ENCODE assay signal across 15 cellular contexts in genomic region chr7:7793249-7793648, GRCh38.
DNase-seq lines count a peak whose midpoint lies in the region; TF ChIP-seq lines count a peak whose summit lies in the region.
"Had no signal": no experiment of that assay in that cellular context is flagged by ENCODE, and none has a peak within 500 bp of the region (broad histone marks: within the 10 kb centered on the region; RNA-seq: fewer than 3 reads in every experiment).

No MANE protein-coding gene starts in this region.

- DNase-seq in stimulated activated CD4-positive, alpha-beta T cell treated with anti-CD3 and anti-CD28 coated beads, Interleukin-4, amount 100 ng/mL, for 1 hour = no peak
- DNase-seq in activated CD4-positive, alpha-beta T cell treated with anti-CD3 and anti-CD28 coated beads, Interleukin-2, amount 10 ng/mL, durations not matched to agents 7 days and 5 days = no peak
- no peak for DNase-seq in DMS79 treated with DMSO at 0.1 percent for 48 hours (lab: John Stamatoyannopoulos, UW)
- DNase-seq: C1 segment of cervical spinal cord; CD8-positive, alpha-beta memory T cell; MV-4-11; NCI-H1694 treated with DMSO at 0.1 percent for 48 hours; NCI-H2107; NCI-H510A treated with DMSO at 0.1 percent for 48 hours had no signal

- peaks cover 32% of the 10 kb centered on the region for H3K4me1 Mint-ChIP-seq in brain
- H3K4me1 Mint-ChIP-seq in activated CD4-positive, alpha-beta T cell treated with anti-CD3 and anti-CD28 coated beads, Interleukin-2, amount 10 ng/mL, durations not matched to agents 7 days and 5 days = peaks cover 23% of the 10 kb centered on the region

- H3K27me3 ChIP-seq in HUES6 (ENCODE audit: control insufficient read depth, insufficient read depth, low read length) = no peaks in the 10 kb centered on the region
- no peaks in the 10 kb centered on the region for H3K27me3 ChIP-seq in iPS-20b (ENCODE audit: insufficient read depth, low read length)
- no peaks in the 10 kb centered on the region for H3K27me3 ChIP-seq in stomach smooth muscle (ENCODE audit: control insufficient read depth in 1 of 2, insufficient read depth in 2 of 2, low read length in 2 of 2)
- H3K27me3 ChIP-seq: SJSA1 had no signal

- H3K4me3 ChIP-seq in HUES6 (ENCODE audit: low read depth, low read length) = peak overlapping the region; percentile 36
- peak overlapping the region; percentile 20; the same call in 1 of the 2 replicates for H3K4me3 ChIP-seq in iPS-20b (ENCODE audit: low read length)
- no peak overlapping the region for H3K4me3 ChIP-seq in stomach smooth muscle (ENCODE audit: low read length in 2 of 2)
- H3K4me3 ChIP-seq: SJSA1 had no signal

- no peak for TF ChIP-seq CTCF in brain (conservative IDR thresholded peaks at IDR 0.05)

- POLR2A ChIA-PET in activated CD4-positive, alpha-beta T cell treated with anti-CD3 and anti-CD28 coated beads, Interleukin-2, amount 10 ng/mL, durations not matched to agents 7 days and 5 days (lab: Charles Lee) = no interaction called here

- H3K27ac Mint-ChIP-seq in brain = peak overlapping the region in 3 of 5 experiments; percentile 16 to 79 (median 19)
- no peak overlapping the region for H3K27ac Mint-ChIP-seq in activated CD4-positive, alpha-beta T cell treated with anti-CD3 and anti-CD28 coated beads, Interleukin-2, amount 10 ng/mL, durations not matched to agents 7 days and 5 days
- H3K27ac Mint-ChIP-seq: CD8-positive, alpha-beta memory T cell had no signal

- H3K9me3 ChIP-seq in HUES6 (ENCODE audit: control insufficient read depth, insufficient read depth, low read depth, low read length) (peaks cover 6% of the 10 kb centered on the region), iPS-20b (ENCODE audit: insufficient read depth, low read depth, low read length) (peaks cover 4% of the 10 kb centered on the region; the same call in 1 of the 2 replicates), stomach smooth muscle (ENCODE audit: control insufficient read depth in 2 of 2, low read length in 2 of 2) (no peaks in the 10 kb centered on the region)
- H3K9me3 ChIP-seq: SJSA1 had no signal

- H3K27ac ChIP-seq in HUES6 (ENCODE audit: low read depth, low read length) (peak overlapping the region; percentile 94), iPS-20b (ENCODE audit: low read length) (no peak overlapping the region), stomach smooth muscle (ENCODE audit: low read length) (peak overlapping the region; percentile 67)
- H3K27ac ChIP-seq: KMS-11, SJSA1 had no signal

- peak overlapping the region in 1 of 5 experiments; percentile 46 for H3K4me3 Mint-ChIP-seq in brain
- no peak overlapping the region for H3K4me3 Mint-ChIP-seq in activated CD4-positive, alpha-beta T cell treated with anti-CD3 and anti-CD28 coated beads, Interleukin-2, amount 10 ng/mL, durations not matched to agents 7 days and 5 days
- H3K4me3 Mint-ChIP-seq: CD8-positive, alpha-beta memory T cell had no signal

- CTCF ChIA-PET in activated CD4-positive, alpha-beta T cell treated with anti-CD3 and anti-CD28 coated beads, Interleukin-2, amount 10 ng/mL, durations not matched to agents 7 days and 5 days (lab: Charles Lee) = interaction anchor here (0.5 to 0.6 kb wide), 2 partner anchors 12 to 13 kb away, joined by 4 to 6 read pairs; no protein-coding TSS in a partner anchor

- peaks cover 46% of the 10 kb centered on the region for H3K4me1 ChIP-seq in HUES6 (ENCODE audit: control insufficient read depth, insufficient read depth, low read length)
- peaks cover 35% of the 10 kb centered on the region for H3K4me1 ChIP-seq in iPS-20b (ENCODE audit: insufficient read depth, low read length)
- peaks cover 5% of the 10 kb centered on the region for H3K4me1 ChIP-seq in stomach smooth muscle (ENCODE audit: control insufficient read depth, insufficient read depth, low read length)

- 0 out of 2 replicates have a peak, but pooled peaks cover 5% of the 10 kb centered on the region for H3K36me3 ChIP-seq in HUES6 (ENCODE audit: control insufficient read depth, insufficient read depth, low read length)
- H3K36me3 ChIP-seq in iPS-20b (ENCODE audit: insufficient read depth, low read depth, low read length) = no peaks in the 10 kb centered on the region
- peaks cover 0 to 2% of the 10 kb centered on the region in 2 donors for H3K36me3 ChIP-seq in stomach smooth muscle (ENCODE audit: control insufficient read depth in 2 of 2, insufficient read depth in 2 of 2, low read length in 2 of 2)
- H3K36me3 ChIP-seq: SJSA1 had no signal

- peaks cover 26% of the 10 kb centered on the region for H3K36me3 Mint-ChIP-seq in brain
- H3K36me3 Mint-ChIP-seq in activated CD4-positive, alpha-beta T cell treated with anti-CD3 and anti-CD28 coated beads, Interleukin-2, amount 10 ng/mL, durations not matched to agents 7 days and 5 days (ENCODE audit: low read depth) = peaks cover 30% of the 10 kb centered on the region

- H3K9me3 Mint-ChIP-seq in brain = peaks cover 0 to 8% (median 0%) of the 10 kb centered on the region in 5 experiments
- peaks cover 8% of the 10 kb centered on the region for H3K9me3 Mint-ChIP-seq in activated CD4-positive, alpha-beta T cell treated with anti-CD3 and anti-CD28 coated beads, Interleukin-2, amount 10 ng/mL, durations not matched to agents 7 days and 5 days

- H3K9ac ChIP-seq in HUES6 (ENCODE audit: low read length) (peak overlapping the region; percentile 36), iPS-20b (ENCODE audit: low read depth, low read length) (no peak overlapping the region), stomach smooth muscle (ENCODE audit: low read length in 2 of 2) (no peak overlapping the region)
- H3K9ac ChIP-seq: KMS-11 had no signal

- no peaks in the 10 kb centered on the region for H3K27me3 Mint-ChIP-seq in brain
- H3K27me3 Mint-ChIP-seq in activated CD4-positive, alpha-beta T cell treated with anti-CD3 and anti-CD28 coated beads, Interleukin-2, amount 10 ng/mL, durations not matched to agents 7 days and 5 days = no peaks in the 10 kb centered on the region
- H3K27me3 Mint-ChIP-seq: CD8-positive, alpha-beta memory T cell had no signal

Comparison
In these comparisons a context has a peak if more than half of its experiments do, and no peak if none do; other contexts are left out.
1. H3K4me3 ChIP-seq: peak in HUES6 (single experiment) and iPS-20b (single experiment); none in stomach smooth muscle (0 of 2).